Comparison of ENCODE assay signal across 2 cellular contexts in genomic region chr14:23030936-23031335, GRCh38.
TF ChIP-seq lines count a peak whose summit lies in the region.

No MANE protein-coding gene starts in this region.

TF ChIP-seq in IMR-90, 13 proteins besides CTCF, POLR2A, EP300 and RAD21:
- TF ChIP-seq CEBPB (IDR thresholded peaks at IDR 0.05; ENCODE audit: low read depth, low read length) (peak; percentile 66), RCOR1 (IDR thresholded peaks at IDR 0.05; ENCODE audit: insufficient replicate concordance, low read length) (no peak)

TF ChIP-seq in K562, 482 proteins besides CTCF, POLR2A, EP300 and RAD21:
- TF ChIP-seq MGA (IDR thresholded peaks at IDR 0.05) (no peak), ZSCAN29 (IDR thresholded peaks at IDR 0.05) (no peak), SP1 (CRISPR knock-in tag; IDR thresholded peaks at IDR 0.05) (no peak), NR3C1 (CRISPR knock-in tag; IDR thresholded peaks at IDR 0.05) (no peak), ZNF583 (CRISPR knock-in tag; IDR thresholded peaks at IDR 0.05) (no peak), ZNF699 (CRISPR knock-in tag; IDR thresholded peaks at IDR 0.05; ENCODE audit: insufficient replicate concordance) (no peak)
